In the genomic region with DNA sequence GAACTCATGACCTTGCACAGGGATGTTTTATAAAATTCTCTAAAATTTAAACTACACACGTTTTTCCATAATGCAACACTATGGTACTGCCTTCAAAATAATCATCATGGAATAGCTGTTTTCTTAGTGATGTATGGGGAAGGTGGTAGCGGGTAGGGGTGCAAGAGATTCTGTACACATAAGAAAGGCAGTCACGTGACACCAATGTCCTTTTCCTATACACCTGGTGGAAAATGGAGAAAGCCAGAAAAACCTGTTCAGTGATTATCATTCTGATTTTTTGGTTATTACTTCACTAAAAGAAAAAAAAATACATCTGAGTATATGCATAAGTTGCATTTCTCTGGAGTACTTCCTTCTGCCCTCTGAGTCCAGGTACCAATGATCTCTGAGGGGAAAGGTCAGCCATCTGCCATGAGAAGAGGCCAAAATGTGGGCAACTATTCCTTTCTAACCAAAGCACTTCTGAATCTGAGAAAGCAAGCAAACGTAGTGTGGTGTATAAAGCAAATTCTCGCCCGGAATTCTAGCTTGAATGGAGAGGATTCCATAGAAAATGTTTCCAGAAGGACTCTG, we compare ENCODE assay signal across 2 cellular contexts.
A peak's percentile ranks its signal among the peaks of the same experiment; 100 is the strongest.
TF ChIP-seq lines count a peak whose summit lies in the region.

No MANE protein-coding gene starts in this region.

TF ChIP-seq in IMR-90, 13 proteins besides CTCF, POLR2A, EP300 and RAD21:
- no peak for TF ChIP-seq CEBPB (IDR thresholded peaks at IDR 0.05; ENCODE audit: low read depth, low read length)
- no peak for TF ChIP-seq CHD1 (IDR thresholded peaks at IDR 0.05; ENCODE audit: low read depth, low read length)
- TF ChIP-seq MAZ (IDR thresholded peaks at IDR 0.05; ENCODE audit: borderline replicate concordance, low read depth, low read length), result no peak
- no peak for TF ChIP-seq RCOR1 (IDR thresholded peaks at IDR 0.05; ENCODE audit: insufficient replicate concordance, low read length)
- no peak for TF ChIP-seq BHLHE40 (IDR thresholded peaks at IDR 0.05; ENCODE audit: low read depth, low read length)
- no peak for TF ChIP-seq FOS (IDR thresholded peaks at IDR 0.05; ENCODE audit: low read depth, low read length)
- TF ChIP-seq USF2 (IDR thresholded peaks at IDR 0.05; ENCODE audit: low read depth, low read length), result no peak
- TF ChIP-seq, protein P1, sequence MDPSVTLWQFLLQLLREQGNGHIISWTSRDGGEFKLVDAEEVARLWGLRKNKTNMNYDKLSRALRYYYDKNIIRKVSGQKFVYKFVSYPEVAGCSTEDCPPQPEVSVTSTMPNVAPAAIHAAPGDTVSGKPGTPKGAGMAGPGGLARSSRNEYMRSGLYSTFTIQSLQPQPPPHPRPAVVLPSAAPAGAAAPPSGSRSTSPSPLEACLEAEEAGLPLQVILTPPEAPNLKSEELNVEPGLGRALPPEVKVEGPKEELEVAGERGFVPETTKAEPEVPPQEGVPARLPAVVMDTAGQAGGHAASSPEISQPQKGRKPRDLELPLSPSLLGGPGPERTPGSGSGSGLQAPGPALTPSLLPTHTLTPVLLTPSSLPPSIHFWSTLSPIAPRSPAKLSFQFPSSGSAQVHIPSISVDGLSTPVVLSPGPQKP (IDR thresholded peaks at IDR 0.05; ENCODE audit: borderline replicate concordance, low read depth, low read length), result no peak
TF ChIP-seq in IMR-90: peak in this region for 0.

TF ChIP-seq in HepG2, 621 proteins besides CTCF, POLR2A, EP300 and RAD21:
- no peak for TF ChIP-seq KMT2B (CRISPR knock-in tag; IDR thresholded peaks at IDR 0.05)
- TF ChIP-seq RARA (CRISPR knock-in tag; IDR thresholded peaks at IDR 0.05), result peak; percentile 18; the same call in 1 of the 2 replicates
- no peak for TF ChIP-seq MAX (IDR thresholded peaks at IDR 0.05)
- TF ChIP-seq HIC2 (CRISPR knock-in tag; IDR thresholded peaks at IDR 0.05; ENCODE audit: low read depth), result no peak
- TF ChIP-seq, protein P2, sequence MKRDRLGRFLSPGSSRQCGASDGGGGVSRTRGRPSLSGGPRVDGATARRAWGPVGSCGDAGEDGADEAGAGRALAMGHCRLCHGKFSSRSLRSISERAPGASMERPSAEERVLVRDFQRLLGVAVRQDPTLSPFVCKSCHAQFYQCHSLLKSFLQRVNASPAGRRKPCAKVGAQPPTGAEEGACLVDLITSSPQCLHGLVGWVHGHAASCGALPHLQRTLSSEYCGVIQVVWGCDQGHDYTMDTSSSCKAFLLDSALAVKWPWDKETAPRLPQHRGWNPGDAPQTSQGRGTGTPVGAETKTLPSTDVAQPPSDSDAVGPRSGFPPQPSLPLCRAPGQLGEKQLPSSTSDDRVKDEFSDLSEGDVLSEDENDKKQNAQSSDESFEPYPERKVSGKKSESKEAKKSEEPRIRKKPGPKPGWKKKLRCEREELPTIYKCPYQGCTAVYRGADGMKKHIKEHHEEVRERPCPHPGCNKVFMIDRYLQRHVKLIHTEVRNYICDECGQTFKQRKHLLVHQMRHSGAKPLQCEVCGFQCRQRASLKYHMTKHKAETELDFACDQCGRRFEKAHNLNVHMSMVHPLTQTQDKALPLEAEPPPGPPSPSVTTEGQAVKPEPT (CRISPR knock-in tag; IDR thresholded peaks at IDR 0.05; ENCODE audit: low read depth), result no peak
- no peak for TF ChIP-seq YY1 (IDR thresholded peaks at IDR 0.05; ENCODE audit: insufficient read depth, insufficient replicate concordance, low read depth, low read length)
- no peak for TF ChIP-seq RFXANK (CRISPR knock-in tag; IDR thresholded peaks at IDR 0.05)
- TF ChIP-seq ZNF557 (CRISPR knock-in tag; IDR thresholded peaks at IDR 0.05), result no peak
- TF ChIP-seq, protein P3, sequence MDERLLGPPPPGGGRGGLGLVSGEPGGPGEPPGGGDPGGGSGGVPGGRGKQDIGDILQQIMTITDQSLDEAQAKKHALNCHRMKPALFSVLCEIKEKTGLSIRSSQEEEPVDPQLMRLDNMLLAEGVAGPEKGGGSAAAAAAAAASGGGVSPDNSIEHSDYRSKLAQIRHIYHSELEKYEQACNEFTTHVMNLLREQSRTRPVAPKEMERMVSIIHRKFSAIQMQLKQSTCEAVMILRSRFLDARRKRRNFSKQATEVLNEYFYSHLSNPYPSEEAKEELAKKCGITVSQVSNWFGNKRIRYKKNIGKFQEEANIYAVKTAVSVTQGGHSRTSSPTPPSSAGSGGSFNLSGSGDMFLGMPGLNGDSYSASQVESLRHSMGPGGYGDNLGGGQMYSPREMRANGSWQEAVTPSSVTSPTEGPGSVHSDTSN (CRISPR knock-in tag; IDR thresholded peaks at IDR 0.05), result no peak
- TF ChIP-seq ZNF598 (CRISPR knock-in tag; IDR thresholded peaks at IDR 0.05; ENCODE audit: borderline replicate concordance), result no peak
- TF ChIP-seq ZSCAN31 (CRISPR knock-in tag; IDR thresholded peaks at IDR 0.05; ENCODE audit: low read depth), result no peak
- no peak for TF ChIP-seq PAF1 (CRISPR knock-in tag; IDR thresholded peaks at IDR 0.05)
- TF ChIP-seq HDAC2 (CRISPR knock-in tag; IDR thresholded peaks at IDR 0.05), result no peak
- TF ChIP-seq FLYWCH1 (CRISPR knock-in tag; IDR thresholded peaks at IDR 0.05), result no peak
- TF ChIP-seq HNF4A (CRISPR knock-in tag; IDR thresholded peaks at IDR 0.05), result peak; percentile 37
- no peak for TF ChIP-seq ZNF644 (CRISPR knock-in tag; IDR thresholded peaks at IDR 0.05; ENCODE audit: low read depth)
- no peak for TF ChIP-seq IKZF5 (CRISPR knock-in tag; IDR thresholded peaks at IDR 0.05)
- TF ChIP-seq, protein P4, sequence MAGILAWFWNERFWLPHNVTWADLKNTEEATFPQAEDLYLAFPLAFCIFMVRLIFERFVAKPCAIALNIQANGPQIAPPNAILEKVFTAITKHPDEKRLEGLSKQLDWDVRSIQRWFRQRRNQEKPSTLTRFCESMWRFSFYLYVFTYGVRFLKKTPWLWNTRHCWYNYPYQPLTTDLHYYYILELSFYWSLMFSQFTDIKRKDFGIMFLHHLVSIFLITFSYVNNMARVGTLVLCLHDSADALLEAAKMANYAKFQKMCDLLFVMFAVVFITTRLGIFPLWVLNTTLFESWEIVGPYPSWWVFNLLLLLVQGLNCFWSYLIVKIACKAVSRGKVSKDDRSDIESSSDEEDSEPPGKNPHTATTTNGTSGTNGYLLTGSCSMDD (CRISPR knock-in tag; IDR thresholded peaks at IDR 0.05), result no peak
- TF ChIP-seq PPARG (CRISPR knock-in tag; conservative IDR thresholded peaks at IDR 0.05), result 0 out of 2 replicates have a peak, but pooled peaks have one; percentile 31
- TF ChIP-seq STAG1 (CRISPR knock-in tag; IDR thresholded peaks at IDR 0.05), result no peak
- no peak for TF ChIP-seq CREM (IDR thresholded peaks at IDR 0.05)
- TF ChIP-seq CREM (CRISPR knock-in tag; IDR thresholded peaks at IDR 0.05), result no peak
- no peak for TF ChIP-seq TFAP4 (IDR thresholded peaks at IDR 0.05; ENCODE audit: borderline replicate concordance, low read depth)
- no peak for TF ChIP-seq MXD1 (CRISPR knock-in tag; IDR thresholded peaks at IDR 0.05)
- TF ChIP-seq TGIF2 (CRISPR knock-in tag; IDR thresholded peaks at IDR 0.05), result no peak
- TF ChIP-seq ZNF652 (CRISPR knock-in tag; IDR thresholded peaks at IDR 0.05; ENCODE audit: borderline replicate concordance, low read depth), result no peak
- no peak for TF ChIP-seq KAT2B (IDR thresholded peaks at IDR 0.05; ENCODE audit: borderline replicate concordance, low read depth, low read length)
- TF ChIP-seq ZNF20 (CRISPR knock-in tag; IDR thresholded peaks at IDR 0.05), result no peak
- TF ChIP-seq NR2F6 (IDR thresholded peaks at IDR 0.05), result peak; percentile 52
- TF ChIP-seq NR2F6 (CRISPR knock-in tag; IDR thresholded peaks at IDR 0.05), result no peak
- no peak for TF ChIP-seq ZNF768 (CRISPR knock-in tag; IDR thresholded peaks at IDR 0.05)
- no peak for TF ChIP-seq ZNF343 (CRISPR knock-in tag; IDR thresholded peaks at IDR 0.05)
- TF ChIP-seq KDM5B (CRISPR knock-in tag; IDR thresholded peaks at IDR 0.05; ENCODE audit: borderline replicate concordance), result no peak
TF ChIP-seq in HepG2: peak in this region for 4.
